ENCODE assay signal across 14 cellular contexts in genomic region chr12:93336344-93336743, GRCh38. TPM values are rescaled to one million over a fixed set of nuclear protein-coding genes. Genes with fewer than 3 reads are reported as not detected.
DNase-seq lines count a peak whose midpoint lies in the region; ATAC-seq and TF ChIP-seq lines count a peak whose summit lies in the region.
"Had no signal": no experiment of that assay in that cellular context is flagged by ENCODE, and none has a peak within 500 bp of the region (broad histone marks: within the 10 kb centered on the region; RNA-seq: fewer than 3 reads in every experiment).

No MANE protein-coding gene starts in this region.

- no peaks in the 10 kb centered on the region for H3K4me1 Mint-ChIP-seq in activated CD4-positive, alpha-beta T cell treated with anti-CD3 and anti-CD28 coated beads, Interleukin-2, amount 10 ng/mL, durations not matched to agents 24 days and 14 days

- DNase-seq in NOMO-1 treated with DMSO at 0.1 percent for 48 hours (lab: John Stamatoyannopoulos, UW; ENCODE audit: unreplicated experiment) (peak; percentile 12), NOMO-1 treated with dmso at 0.1 percent for 144 hours (lab: John Stamatoyannopoulos, UW; ENCODE audit: unreplicated experiment) (no peak), astrocyte of the spinal cord (ENCODE audit: low read depth, low spot score) (peak; percentile 70), left ventricle myocardium superior (no peak), sciatic nerve (ENCODE audit: low spot score) (no peak), NCI-H1417 treated with DMSO at 0.1 percent for 48 hours (lab: John Stamatoyannopoulos, UW) (no peak)
- no peak for DNase-seq in activated CD4-positive, alpha-beta T cell treated with anti-CD3 and anti-CD28 coated beads, Interleukin-2, amount 10 ng/mL, durations not matched to agents 24 days and 14 days
- DNase-seq: COR-L47, kidney, NCI-H2227 treated with DMSO at 0.1 percent for 48 hours, tibial artery had no signal

- H3K9me3 Mint-ChIP-seq in activated CD4-positive, alpha-beta T cell treated with anti-CD3 and anti-CD28 coated beads, Interleukin-2, amount 10 ng/mL, durations not matched to agents 24 days and 14 days, result no peaks in the 10 kb centered on the region
- H3K9me3 Mint-ChIP-seq: activated naive CD4-positive, alpha-beta T cell treated with anti-CD3 and anti-CD28 coated beads, Interleukin-2, amount 50 U/mL, for 72 hours had no signal

- intact Hi-C loops in left ventricle myocardium superior (cut with micrococcal nuclease) (no loop called here), sciatic nerve (cut with DNase I) (no loop called here)
- intact Hi-C loops in activated CD4-positive, alpha-beta T cell treated with anti-CD3 and anti-CD28 coated beads, Interleukin-2, amount 10 ng/mL, durations not matched to agents 24 days and 14 days (cut with micrococcal nuclease), result no loop called here

- in situ Hi-C loops in astrocyte of the spinal cord (cut with HindIII; ENCODE audit: low sequenced_read_pairs), result no loop called here

- peaks cover 3% of the 10 kb centered on the region for H3K27me3 Mint-ChIP-seq in activated CD4-positive, alpha-beta T cell treated with anti-CD3 and anti-CD28 coated beads, Interleukin-2, amount 10 ng/mL, durations not matched to agents 24 days and 14 days

- H3K4me3 Mint-ChIP-seq in activated CD4-positive, alpha-beta T cell treated with anti-CD3 and anti-CD28 coated beads, Interleukin-2, amount 10 ng/mL, durations not matched to agents 24 days and 14 days, result no peak overlapping the region

- TF ChIP-seq CTCF in astrocyte of the spinal cord (IDR thresholded peaks at IDR 0.05; ENCODE audit: low read depth, low read length), result no peak

- H3K27ac Mint-ChIP-seq in activated CD4-positive, alpha-beta T cell treated with anti-CD3 and anti-CD28 coated beads, Interleukin-2, amount 10 ng/mL, durations not matched to agents 24 days and 14 days, result no peak overlapping the region
- H3K27ac Mint-ChIP-seq: activated naive CD4-positive, alpha-beta T cell treated with anti-CD3 and anti-CD28 coated beads, Interleukin-2, amount 50 U/mL, for 72 hours had no signal

- H3K36me3 Mint-ChIP-seq in activated CD4-positive, alpha-beta T cell treated with anti-CD3 and anti-CD28 coated beads, Interleukin-2, amount 10 ng/mL, durations not matched to agents 24 days and 14 days (ENCODE audit: low read depth), result no peaks in the 10 kb centered on the region
- H3K36me3 Mint-ChIP-seq: activated naive CD4-positive, alpha-beta T cell treated with anti-CD3 and anti-CD28 coated beads, Interleukin-2, amount 50 U/mL, for 72 hours had no signal

- ATAC-seq in left ventricle myocardium superior (peak; percentile 54), sciatic nerve (peak; percentile 75), GM21786 (IDR thresholded peaks at IDR 0.05; ENCODE audit: unreplicated experiment) (no peak)
- ATAC-seq: activated naive CD4-positive, alpha-beta T cell treated with anti-CD3 and anti-CD28 coated beads, Interleukin-2, amount 50 U/mL, for 72 hours; gastroesophageal sphincter had no signal

- H3K4me3 ChIP-seq in astrocyte of the spinal cord (ENCODE audit: low read depth, low read length), result no peak overlapping the region
- H3K4me3 ChIP-seq: gastroesophageal sphincter, tibial artery had no signal

RNA-seq across cellular contexts. Expression of gene NUDT4, which starts 41.4 kb away (rescaled TPM):
- total RNA-seq in left ventricle myocardium superior, result 410 TPM
- 50.0 TPM for total RNA-seq in sciatic nerve
- total RNA-seq in activated CD4-positive, alpha-beta T cell treated with anti-CD3 and anti-CD28 coated beads, Interleukin-2, amount 10 ng/mL, durations not matched to agents 24 days and 14 days, result 86.6 and 94.5 TPM in 2 replicates

Comparison
In these comparisons a context has a peak if more than half of its experiments do, and no peak if none do; other contexts are left out.
1. DNase-seq: peak in NOMO-1 treated with DMSO at 0.1 percent for 48 hours (single experiment) and astrocyte of the spinal cord (single experiment); none in NOMO-1 treated with dmso at 0.1 percent for 144 hours (single experiment), left ventricle myocardium superior (single experiment), sciatic nerve (single experiment), activated CD4-positive, alpha-beta T cell treated with anti-CD3 and anti-CD28 coated beads, Interleukin-2, amount 10 ng/mL, durations not matched to agents 24 days and 14 days (single experiment) and NCI-H1417 treated with DMSO at 0.1 percent for 48 hours (single experiment).